Comparison of ENCODE assay signal across 14 cellular contexts in genomic region chr11:2831826-2832717, GRCh38. TPM values are rescaled to one million over a fixed set of nuclear protein-coding genes. Genes with fewer than 3 reads are reported as not detected.
DNase-seq lines count a peak whose midpoint lies in the region; ATAC-seq lines count a peak whose summit lies in the region.
"Had no signal": no experiment of that assay in that cellular context is flagged by ENCODE, and none has a peak within 500 bp of the region (broad histone marks: within the 10 kb centered on the region; RNA-seq: fewer than 3 reads in every experiment).

No MANE protein-coding gene starts in this region.

- DNase-seq in Right ventricle myocardium inferior (ENCODE audit: missing footprints) = peak; percentile 39
- no peak for DNase-seq in cardiac septum (ENCODE audit: low spot score)
- DNase-seq in left ventricle myocardium superior = peak; percentile 22
- no peak for DNase-seq in neuronal stem cell (ENCODE audit: low spot score)
- no peak for DNase-seq in HuH-7 (ENCODE audit: low spot score)
- DNase-seq in NCI-H2107 treated with DMSO at 0.1 percent for 48 hours (lab: John Stamatoyannopoulos, UW; ENCODE audit: unreplicated experiment) = no peak
- DNase-seq: Caco-2; CD4-positive, alpha-beta T cell; GM23248 had no signal

- H4K8ac ChIP-seq in neuronal stem cell (ENCODE audit: low read depth, low read length) = no peak overlapping the region

- H2BK120ac ChIP-seq in neuronal stem cell (ENCODE audit: low read depth, low read length) = peak overlapping the region; percentile 83

- no peak overlapping the region for H3K4me3 ChIP-seq in BLaER1
- H3K4me3 ChIP-seq in neuronal stem cell (ENCODE audit: low read length in 2 of 2) = no peak overlapping the region
- H3K4me3 ChIP-seq: GM23248, HAP-1 had no signal

- peak overlapping the region; percentile 68 for H2AK5ac ChIP-seq in neuronal stem cell (ENCODE audit: low read depth, low read length)

- H3K4ac ChIP-seq in neuronal stem cell (ENCODE audit: low read length) = peak overlapping the region; percentile 42

- no CpG with 5 or more reads among the region's 18 CpGs for WGBS in neuronal stem cell (ENCODE audit: extremely low coverage in 2 of 2, insufficient read length in 2 of 2, insufficient replicate concordance in 1 of 2), 2 donors

- H3K27me3 ChIP-seq in BLaER1 = no peaks in the 10 kb centered on the region
- H3K27me3 ChIP-seq in neuronal stem cell (ENCODE audit: control insufficient read depth in 3 of 3, insufficient read depth in 3 of 3, low read depth in 1 of 3, low read length in 3 of 3) = peaks cover 0 to 16% (median 0%) of the 10 kb centered on the region in 3 experiments

- no peak for ATAC-seq in Right ventricle myocardium inferior
- no peak for ATAC-seq in left ventricle myocardium superior
- no peak for ATAC-seq in HG03280 (IDR thresholded peaks at IDR 0.05; ENCODE audit: unreplicated experiment)

- peak overlapping the region; percentile 40 for H2BK15ac ChIP-seq in neuronal stem cell (ENCODE audit: low read length)

- intact Hi-C loops in Right ventricle myocardium inferior (cut with DNase I) = no loop called here
- intact Hi-C loops in cardiac septum (cut with DNase I) = no loop called here
- intact Hi-C loops in left ventricle myocardium superior (cut with micrococcal nuclease) = no loop called here

- peaks cover 1% of the 10 kb centered on the region for H3K79me1 ChIP-seq in neuronal stem cell (ENCODE audit: low read depth, low read length)

- H3K18ac ChIP-seq in neuronal stem cell (ENCODE audit: low read length) = peak overlapping the region; percentile 80

- peak overlapping the region; percentile 8 for H4K91ac ChIP-seq in neuronal stem cell (ENCODE audit: low read depth, low read length, poor library complexity)

- H3K36me3 ChIP-seq in BLaER1 = no peaks in the 10 kb centered on the region; the same call in 1 of the 2 replicates
- H3K36me3 ChIP-seq in neuronal stem cell (replicated peaks in 1 of 2; ENCODE audit: control insufficient read depth in 2 of 2, insufficient read depth in 2 of 2, low read length in 2 of 2) = no peaks in the 10 kb centered on the region
- H3K36me3 ChIP-seq: HAP-1 had no signal

- no peaks in the 10 kb centered on the region for H4K20me1 ChIP-seq in BLaER1

- peak overlapping the region; percentile 5 for H3K23ac ChIP-seq in neuronal stem cell (ENCODE audit: low read depth, low read length, poor library complexity)

- no peak overlapping the region for H2BK5ac ChIP-seq in neuronal stem cell (ENCODE audit: low read length)

- peak overlapping the region; percentile 50 for H2BK12ac ChIP-seq in neuronal stem cell (ENCODE audit: low read length)

- peak overlapping the region; percentile 65 for H3K14ac ChIP-seq in neuronal stem cell (ENCODE audit: low read length)

- H3K27ac ChIP-seq in BLaER1 (peak overlapping the region; percentile 53), neuronal stem cell (replicated peaks; ENCODE audit: low read length) (no peak overlapping the region)
- H3K27ac ChIP-seq: C4-2B, GM23248 had no signal

- H3K9me3 ChIP-seq in BLaER1 (peaks cover 11% of the 10 kb centered on the region), neuronal stem cell (replicated peaks in 1 of 2; ENCODE audit: control insufficient read depth in 2 of 2, insufficient read depth in 1 of 2, low read depth in 1 of 2, low read length in 2 of 2) (peaks cover 9% of the 10 kb centered on the region in 2 donors)

- H3K4me1 ChIP-seq in BLaER1 (peaks cover 79% of the 10 kb centered on the region), neuronal stem cell (ENCODE audit: control insufficient read depth in 2 of 2, insufficient read depth in 1 of 2, low read depth in 1 of 2, low read length in 2 of 2) (peaks cover 10 to 14% of the 10 kb centered on the region in 2 donors)
- H3K4me1 ChIP-seq: HAP-1 had no signal

- H3K9ac ChIP-seq in BLaER1 (no peak overlapping the region), neuronal stem cell (ENCODE audit: low read depth, low read length, poor library complexity) (no peak overlapping the region)
- H3K9ac ChIP-seq: GM23248 had no signal

- H2AFZ ChIP-seq in neuronal stem cell (ENCODE audit: low read length) = no peak overlapping the region
- H2AFZ ChIP-seq: GM23248 had no signal

- peak overlapping the region; percentile 72 for H3K4me2 ChIP-seq in BLaER1
- H3K4me2 ChIP-seq in neuronal stem cell (ENCODE audit: insufficient read depth, low read length, poor library complexity, severe bottlenecking) = no peak overlapping the region

RNA-seq across cellular contexts. Expression of gene CDKN1C, which starts 53.5 kb away (rescaled TPM):
- total RNA-seq in Right ventricle myocardium inferior (40.0 TPM), cardiac septum (11.5 TPM), left ventricle myocardium superior (42.0 TPM)
- polyA plus RNA-seq in neuronal stem cell (2013, experiment 1 of 2) = 45.4 TPM
- polyA plus RNA-seq in neuronal stem cell (2013, experiment 2 of 2) = 48.3 TPM
- polyA plus RNA-seq: IgD-negative memory B cell had no signal

Comparison
In these comparisons a context has a peak if more than half of its experiments do, and no peak if none do; other contexts are left out.
1. DNase-seq: peak in Right ventricle myocardium inferior (single experiment) and left ventricle myocardium superior (single experiment); none in cardiac septum (single experiment), neuronal stem cell (single experiment), HuH-7 (single experiment) and NCI-H2107 treated with DMSO at 0.1 percent for 48 hours (single experiment).